8 cellular contexts compared by ENCODE assay signal in the genomic region with DNA sequence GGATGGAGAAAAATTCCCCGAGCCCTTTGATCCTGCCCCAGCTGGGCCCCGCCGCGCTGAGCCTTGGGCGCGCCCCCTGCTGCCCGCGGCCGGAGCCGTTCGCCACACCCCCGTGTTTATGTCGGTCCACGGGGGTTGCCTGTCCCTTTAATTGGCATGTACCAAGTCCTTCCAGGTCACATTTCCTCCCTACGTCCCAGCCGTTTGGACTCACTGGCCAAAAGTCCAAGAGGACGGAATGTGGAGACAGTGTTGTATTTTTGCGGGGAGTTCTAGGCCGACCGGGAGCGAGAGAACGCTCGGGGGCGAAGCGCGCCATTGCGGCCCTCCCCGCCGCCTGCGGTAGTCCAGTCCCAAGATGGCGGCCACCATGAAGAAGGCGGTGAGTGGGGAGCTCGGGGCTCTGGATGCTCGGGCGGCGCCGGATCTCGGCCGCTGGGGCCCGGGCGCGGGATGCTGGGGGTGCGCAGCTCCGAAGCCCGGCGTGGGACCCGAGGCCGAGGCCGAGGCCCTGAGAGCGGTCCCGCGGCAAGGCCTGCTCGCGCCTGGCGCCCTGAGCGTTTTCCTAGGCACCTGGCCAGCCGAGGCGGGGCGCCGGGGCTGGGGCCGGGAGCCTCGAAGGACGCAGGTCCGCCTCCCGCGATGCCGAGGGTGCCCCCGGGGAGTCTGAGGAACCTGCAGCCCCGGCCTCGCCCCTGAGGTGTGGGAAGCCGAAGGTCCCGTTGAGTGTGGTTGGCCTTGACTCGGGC. TPM values are rescaled to one million over a fixed set of nuclear protein-coding genes. Genes with fewer than 3 reads are reported as not detected.
DNase-seq lines count a peak whose midpoint lies in the region; ATAC-seq, FAIRE-seq and TF ChIP-seq lines count a peak whose summit lies in the region.

A gene with protein sequence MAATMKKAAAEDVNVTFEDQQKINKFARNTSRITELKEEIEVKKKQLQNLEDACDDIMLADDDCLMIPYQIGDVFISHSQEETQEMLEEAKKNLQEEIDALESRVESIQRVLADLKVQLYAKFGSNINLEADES (plus strand): TSS at position 345 of the 749 bp plus-strand sequence. CDS start 14 bp downstream, at position 359.

- H3K9me3 ChIP-seq in NT2/D1 (ENCODE audit: insufficient read depth, low read length), result no peaks in the 10 kb centered on the region; the same call in 1 of the 2 replicates

- no peaks in the 10 kb centered on the region for H3K27me3 ChIP-seq in NT2/D1 (ENCODE audit: insufficient read depth, insufficient read length)

- no peaks in the 10 kb centered on the region for H3K9me3 Mint-ChIP-seq in endothelial cell (ENCODE audit: unreplicated experiment)

- ATAC-seq in GM21367 (IDR thresholded peaks at IDR 0.05; ENCODE audit: unreplicated experiment), result peak; percentile 93

- DNase-seq in D721Med (ENCODE audit: insufficient read length, low spot score) (peak; percentile 72), HT1080 (ENCODE audit: low read depth) (peak; percentile 80), NT2/D1 (ENCODE audit: low read depth, low spot score) (peak; percentile 68), endothelial cell (ENCODE audit: low spot score) (peak; percentile 92), middle frontal gyrus (ENCODE audit: extremely low spot score, low spot score) (peak; percentile 60)
- DNase-seq in activated CD8-positive, alpha-beta memory T cell treated with anti-CD3 and anti-CD28 coated beads, Interleukin-2, amount 50 U/mL, for 24 hours (ENCODE audit: extremely low read depth), result peak; percentile 33
- peak; percentile 67 to 73 for DNase-seq in stimulated activated CD8-positive, alpha-beta memory T cell treated with anti-CD3 and anti-CD28 coated beads, Interleukin-2, amount 100 ng/mL, for 48 hours (ENCODE audit: low read depth in 2 of 2)

- peak; percentile 58 for TF ChIP-seq CTCF in D721Med (IDR thresholded peaks at IDR 0.05; ENCODE audit: insufficient read depth, missing control alignments)
- peak; percentile 71 for TF ChIP-seq CTCF in endothelial cell (IDR thresholded peaks at IDR 0.05; ENCODE audit: unreplicated experiment)

- no peaks in the 10 kb centered on the region for H3K36me3 Mint-ChIP-seq in endothelial cell (ENCODE audit: low read depth, unreplicated experiment)

- no peak for FAIRE-seq in D721Med (lab: Jason Lieb, UNC)

- H3K36me3 ChIP-seq in NT2/D1 (ENCODE audit: insufficient read depth, insufficient read length, low read length), result peaks cover 23% of the 10 kb centered on the region

- peaks cover 4% of the 10 kb centered on the region for H3K27me3 Mint-ChIP-seq in endothelial cell (ENCODE audit: unreplicated experiment)

- peak within 1 kb of the TSS; percentile 98 for H3K4me3 Mint-ChIP-seq in endothelial cell (ENCODE audit: unreplicated experiment)

- peaks cover 13% of the 10 kb centered on the region for H3K4me1 Mint-ChIP-seq in endothelial cell (ENCODE audit: unreplicated experiment)

- H3K4me1 ChIP-seq in NT2/D1 (ENCODE audit: insufficient read depth, insufficient read length), result no peaks in the 10 kb centered on the region

- peak within 1 kb of the TSS; percentile 98 for H3K4me3 ChIP-seq in NT2/D1 (ENCODE audit: insufficient read length, low read depth)

- H3K9ac ChIP-seq in NT2/D1 (ENCODE audit: insufficient read length, low read depth), result peak within 1 kb of the TSS; percentile 99

- peak within 1 kb of the TSS; percentile 100 for H3K27ac Mint-ChIP-seq in endothelial cell (ENCODE audit: unreplicated experiment)

RNA-seq across cellular contexts. Expression of the gene that starts here (rescaled TPM):
- 57.7 and 71.9 TPM in 2 replicates for total RNA-seq in HT1080 (2014; rRNA removed; shearing (Covaris generic))
- polyA plus RNA-seq in HT1080 (2015; cell fraction: cytosol; rRNA removed), result 105 and 125 TPM in 2 replicates
- polyA plus RNA-seq in HT1080 (2015; cell fraction: nucleus; rRNA removed), result 46.1 and 53.1 TPM in 2 replicates
- total RNA-seq in endothelial cell (ENCODE audit: unreplicated experiment), result 43.7 TPM

Comparison
In these comparisons a context has a peak if more than half of its experiments do, and no peak if none do; other contexts are left out.
1. Peak in every context shown above with its lines: DNase-seq, ATAC-seq and H3K4me3 ChIP-seq.
2. DNase-seq: peak in every context shown above with its lines; median percentile 92 in endothelial cell; 80 in HT1080; 72 in D721Med; 70 in stimulated activated CD8-positive, alpha-beta memory T cell treated with anti-CD3 and anti-CD28 coated beads, Interleukin-2, amount 100 ng/mL, for 48 hours; 68 in NT2/D1; 60 in middle frontal gyrus; 33 in activated CD8-positive, alpha-beta memory T cell treated with anti-CD3 and anti-CD28 coated beads, Interleukin-2, amount 50 U/mL, for 24 hours.